In the genomic region with DNA sequence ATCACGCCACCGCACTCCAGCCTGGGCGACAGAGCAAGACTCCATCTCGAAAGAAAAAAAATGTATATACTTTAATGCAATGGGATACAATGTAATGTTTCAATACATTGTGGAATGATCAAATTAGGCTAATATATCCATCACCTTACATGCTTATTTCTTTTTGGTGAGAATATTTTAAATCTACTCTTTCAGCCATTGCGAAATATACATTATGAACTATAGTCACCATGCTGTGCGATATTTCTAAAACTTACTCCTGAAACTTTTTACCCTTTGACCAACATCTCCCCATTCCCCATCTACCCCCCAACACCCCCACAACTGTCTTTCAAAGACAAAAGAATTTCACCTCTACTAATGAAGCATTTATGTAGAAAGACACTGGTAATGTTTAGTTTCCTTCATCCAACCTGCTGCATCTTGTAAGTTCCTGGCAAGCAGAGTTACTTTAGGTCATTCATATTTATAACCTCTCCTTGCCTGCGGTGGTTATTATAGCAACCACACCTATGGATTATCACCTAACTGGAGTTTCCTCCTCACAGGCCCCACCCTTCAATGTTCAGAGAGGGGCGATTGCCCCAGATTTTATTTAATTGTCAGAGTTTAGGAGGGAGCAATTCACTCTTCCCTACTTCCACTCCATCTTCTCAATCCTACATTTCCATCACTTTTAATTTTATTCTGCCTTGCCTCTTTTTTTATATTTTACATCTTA, we compare ENCODE assay signal across 8 cellular contexts. TPM values are rescaled to one million over a fixed set of nuclear protein-coding genes. Genes with fewer than 3 reads are reported as not detected.
DNase-seq lines count a peak whose midpoint lies in the region; ATAC-seq and TF ChIP-seq lines count a peak whose summit lies in the region.

No MANE protein-coding gene starts in this region.

- H3K36me3 ChIP-seq in ACC112 (ENCODE audit: insufficient read depth, low read length), result no peaks in the 10 kb centered on the region
- no peaks in the 10 kb centered on the region for H3K36me3 ChIP-seq in mucosa of rectum (ENCODE audit: control insufficient read depth in 2 of 2, insufficient read depth in 2 of 2, low read length in 2 of 2)
- no peaks in the 10 kb centered on the region for H3K36me3 ChIP-seq in mesendoderm (ENCODE audit: control insufficient read depth, insufficient read depth, low read length)

- peak overlapping the region; percentile 90; the same call in 1 of the 2 replicates for H3K27ac Mint-ChIP-seq in HFFc6

- TF ChIP-seq CTCF in HFFc6 (IDR thresholded peaks at IDR 0.05) (no peak), astrocyte of the cerebellum (IDR thresholded peaks at IDR 0.05; ENCODE audit: low read depth, low read length, missing control alignments) (no peak)

- no peak overlapping the region for H2AK5ac ChIP-seq in mesendoderm (ENCODE audit: low read length)

- peak overlapping the region; percentile 96 for H3K9ac ChIP-seq in mucosa of rectum (ENCODE audit: low read depth in 1 of 2, low read length in 2 of 2)
- H3K9ac ChIP-seq in mesendoderm (ENCODE audit: low read length), result no peak overlapping the region

- H3K79me1 ChIP-seq in mesendoderm (ENCODE audit: low read length), result peaks cover 2% of the 10 kb centered on the region

- H3K4me1 Mint-ChIP-seq in HFFc6 (ENCODE audit: low read depth), result peaks cover 16% of the 10 kb centered on the region

- H2AFZ ChIP-seq in ACC112 (ENCODE audit: low read length, unreplicated experiment), result peak overlapping the region; percentile 66

- H3K27me3 ChIP-seq in ACC112 (ENCODE audit: insufficient read depth, low read length), result no peaks in the 10 kb centered on the region
- H3K27me3 ChIP-seq in mucosa of rectum (ENCODE audit: control insufficient read depth in 2 of 2, insufficient read depth in 2 of 2, low read length in 2 of 2), result no peaks in the 10 kb centered on the region
- H3K27me3 ChIP-seq in mesendoderm (ENCODE audit: insufficient read depth, low read length, poor library complexity), result no peaks in the 10 kb centered on the region

- no peak overlapping the region for H4K5ac ChIP-seq in mesendoderm (ENCODE audit: low read length)

- no peak overlapping the region for H3K4me2 ChIP-seq in mesendoderm (ENCODE audit: low read length)

- no peaks in the 10 kb centered on the region for H3K9me3 ChIP-seq in mucosa of rectum (ENCODE audit: control insufficient read depth in 2 of 2, low read length in 2 of 2)

- no peak overlapping the region for H2BK120ac ChIP-seq in mesendoderm (ENCODE audit: low read depth, low read length)

- DNase-seq in HFFc6, result no peak
- DNase-seq in astrocyte of the cerebellum (ENCODE audit: low read depth), result no peak
- no peak for DNase-seq in HK-2 (ENCODE audit: unreplicated experiment)
- DNase-seq in mesendoderm, result no peak

- H3K4me1 ChIP-seq in ACC112 (ENCODE audit: control insufficient read depth, insufficient read depth, low read length, unreplicated experiment) (no peaks in the 10 kb centered on the region), mucosa of rectum (ENCODE audit: control insufficient read depth in 2 of 2, insufficient read depth in 2 of 2, low read length in 2 of 2) (peaks cover 13 to 17% of the 10 kb centered on the region in 2 donors), mesendoderm (ENCODE audit: control insufficient read depth, low read depth, low read length) (peaks cover 3% of the 10 kb centered on the region)

- H3K4me3 ChIP-seq in ACC112 (ENCODE audit: low read depth, low read length) (peak overlapping the region; percentile 96), astrocyte of the cerebellum (ENCODE audit: low read depth, low read length) (peak overlapping the region; percentile 76), mucosa of rectum (ENCODE audit: low read length in 2 of 2) (peak overlapping the region; percentile 68 to 97), mesendoderm (ENCODE audit: low read length) (no peak overlapping the region)

- no peak overlapping the region for H4K8ac ChIP-seq in mesendoderm (ENCODE audit: low read depth, low read length)

- no peak overlapping the region for H3K23ac ChIP-seq in mesendoderm (ENCODE audit: low read length)

- no peak for ATAC-seq in HG02763 (IDR thresholded peaks at IDR 0.05; ENCODE audit: unreplicated experiment)
- no peak for ATAC-seq in GM18498 (IDR thresholded peaks at IDR 0.05; ENCODE audit: unreplicated experiment)

- H3K79me2 ChIP-seq in ACC112 (ENCODE audit: control insufficient read depth, insufficient read depth, low read length, unreplicated experiment) (peaks cover 31% of the 10 kb centered on the region), mesendoderm (ENCODE audit: control insufficient read depth, insufficient read depth, low read length) (peaks cover 8% of the 10 kb centered on the region)

- no peak overlapping the region for H2BK5ac ChIP-seq in mesendoderm (ENCODE audit: low read length)

- WGBS in mesendoderm (ENCODE audit: extremely low coverage, insufficient coverage, low lambda C conversion rate), result no CpG with 5 or more reads among the region's 8 CpGs

- H3K27me3 Mint-ChIP-seq in HFFc6 (ENCODE audit: insufficient read depth), result peaks cover 12% of the 10 kb centered on the region

- peak overlapping the region; percentile 97 for H3K4me3 Mint-ChIP-seq in HFFc6

- H2BK15ac ChIP-seq in mesendoderm (replicated peaks; ENCODE audit: low read depth), result no peak overlapping the region

- H3K18ac ChIP-seq in mesendoderm (ENCODE audit: low read length), result no peak overlapping the region

- in situ Hi-C loops in astrocyte of the cerebellum (cut with HindIII; ENCODE audit: low sequenced_read_pairs), result no loop called here

- H3K27ac ChIP-seq in ACC112 (ENCODE audit: low read depth, low read length), result peak overlapping the region; percentile 61; the same call in 1 of the 2 replicates
- H3K27ac ChIP-seq in mucosa of rectum (ENCODE audit: low read depth in 2 of 2, low read length in 2 of 2), result peak overlapping the region; percentile 97 to 98
- no peak overlapping the region for H3K27ac ChIP-seq in mesendoderm (ENCODE audit: low read depth, low read length)

- no peak overlapping the region for H3K4ac ChIP-seq in mesendoderm (ENCODE audit: low read depth, low read length)

- H3K56ac ChIP-seq in mesendoderm (ENCODE audit: low read length), result no peak overlapping the region

- no peaks in the 10 kb centered on the region for H3K36me3 Mint-ChIP-seq in HFFc6 (ENCODE audit: low read depth)

- H3K9me3 Mint-ChIP-seq in HFFc6, result no peaks in the 10 kb centered on the region

RNA-seq across cellular contexts. Expression of a gene that starts 1.2 kb away (rescaled TPM):
- 10 to 100 TPM; 34.6 to 43.4 (median 38.7) TPM for total RNA-seq in HFFc6 (2021; fragmentation: NEBNext Ultra II Directional; extraction: Animal tissue kit (Norgen Biotek cat#: 25700))
- 41.0 TPM for polyA plus RNA-seq in mesendoderm (2013, experiment 1 of 2)
- 42.1 TPM for polyA plus RNA-seq in mesendoderm (2013, experiment 2 of 2)

RNA-seq across cellular contexts. Expression of a gene that starts 57.9 kb away (rescaled TPM):
- total RNA-seq in HFFc6 (2021; fragmentation: NEBNext Ultra II Directional; extraction: Animal tissue kit (Norgen Biotek cat#: 25700)), result not detected
- 0.25 TPM for polyA plus RNA-seq in mesendoderm (2013, experiment 1 of 2)
- 0.25 TPM for polyA plus RNA-seq in mesendoderm (2013, experiment 2 of 2)
